Comparison of ENCODE assay signal across 9 cellular contexts in the genomic region with DNA sequence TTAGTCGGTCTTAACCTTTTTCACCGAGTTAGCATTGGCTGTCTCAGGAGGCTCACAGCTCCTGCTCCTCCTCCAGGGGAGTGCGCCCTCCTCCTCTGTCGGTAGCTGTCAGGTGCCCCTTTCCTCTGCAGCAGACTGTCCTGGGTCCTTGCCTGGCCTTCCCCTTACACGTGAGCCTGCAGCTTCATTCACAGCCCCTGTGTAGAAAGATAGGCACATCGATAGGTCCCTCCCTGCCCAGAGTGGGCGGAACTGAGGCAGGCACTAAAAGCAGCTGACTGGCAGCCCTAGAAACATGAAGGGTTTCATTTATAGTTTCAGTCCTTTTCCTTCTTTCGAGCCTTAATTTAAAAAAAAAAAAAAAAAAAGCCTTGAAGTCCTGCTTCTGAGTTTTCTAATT. TPM values are rescaled to one million over a fixed set of nuclear protein-coding genes. Genes with fewer than 3 reads are reported as not detected.
DNase-seq lines count a peak whose midpoint lies in the region; ATAC-seq and TF ChIP-seq lines count a peak whose summit lies in the region.
"Had no signal": no experiment of that assay in that cellular context is flagged by ENCODE, and none has a peak within 500 bp of the region (broad histone marks: within the 10 kb centered on the region; RNA-seq: fewer than 3 reads in every experiment).

No MANE protein-coding gene starts in this region.

- POLR2A ChIA-PET in OCI-LY7 (lab: Charles Lee): interaction anchor here (0.7 kb wide), 4 partner anchors 11 to 1024 kb away, joined by 3 to 5 read pairs (median 4); no protein-coding TSS in a partner anchor

- BruUV-seq in Calu3 (replicated peaks; lab: Mats Ljungman, UMichigan): no TSS peak
- BruUV-seq in OCI-LY7 (replicated peaks; lab: Mats Ljungman, UMichigan): no TSS peak

- H3K4me2 ChIP-seq in OCI-LY7 (ENCODE audit: low read length): no peak overlapping the region

- H3K9me3 Mint-ChIP-seq in Calu3 (ENCODE audit: low read depth, unreplicated experiment) (no peaks in the 10 kb centered on the region), immature natural killer cell (no peaks in the 10 kb centered on the region)

- intact Hi-C loops in Calu3 (cut with micrococcal nuclease; ENCODE audit: unreplicated experiment) (no loop called here), OCI-LY7 (cut with micrococcal nuclease; ENCODE audit: unreplicated experiment) (loop anchor here (10.0 kb wide), 1 partner anchor 546 kb away; no protein-coding TSS in a partner anchor)

- no peak for TF ChIP-seq POLR2A in erythroblast (IDR thresholded peaks at IDR 0.05; ENCODE audit: low read length)

- H3K27ac Mint-ChIP-seq in Calu3 (ENCODE audit: unreplicated experiment): no peak overlapping the region
- no peak overlapping the region for H3K27ac Mint-ChIP-seq in immature natural killer cell

- H3K36me3 Mint-ChIP-seq in Calu3 (ENCODE audit: insufficient read depth, unreplicated experiment): no peaks in the 10 kb centered on the region
- H3K36me3 Mint-ChIP-seq in immature natural killer cell: peaks cover 0 to 3% (median 0%) of the 10 kb centered on the region in 3 donors

- peak overlapping the region; percentile 21; the same call in 1 of the 2 replicates for H3K4me3 ChIP-seq in Jurkat, Clone E6-1 (ENCODE audit: low read length)
- no peak overlapping the region for H3K4me3 ChIP-seq in OCI-LY7 (ENCODE audit: low read depth, low read length, poor library complexity, severe bottlenecking)

- H3K27ac ChIP-seq in OCI-LY7 (ENCODE audit: low read depth, low read length, poor library complexity, severe bottlenecking): no peak overlapping the region
- H3K27ac ChIP-seq: parathyroid adenoma had no signal

- no peaks in the 10 kb centered on the region for H3K9me2 ChIP-seq in OCI-LY7 (ENCODE audit: insufficient read depth, low read length)

- H3K79me2 ChIP-seq in OCI-LY7 (ENCODE audit: insufficient read depth, low read depth, low read length): peaks cover 97% of the 10 kb centered on the region

- peaks cover 31% of the 10 kb centered on the region for H3K36me3 ChIP-seq in OCI-LY7 (ENCODE audit: insufficient read depth, low read length)

- no peak overlapping the region for H2AFZ ChIP-seq in OCI-LY7 (ENCODE audit: low read length)
- H2AFZ ChIP-seq: parathyroid adenoma had no signal

- ATAC-seq in GM19467 (IDR thresholded peaks at IDR 0.05; ENCODE audit: unreplicated experiment) (peak; percentile 36), HG02763 (IDR thresholded peaks at IDR 0.05; ENCODE audit: unreplicated experiment) (no peak)

- TF ChIP-seq CTCF in Calu3 (IDR thresholded peaks at IDR 0.05; ENCODE audit: unreplicated experiment): no peak
- no peak for TF ChIP-seq CTCF in OCI-LY7 (conservative IDR thresholded peaks at IDR 0.05; ENCODE audit: low read length)

- CTCF ChIA-PET in Calu3 (lab: Charles Lee): no interaction called here
- CTCF ChIA-PET in OCI-LY7 (lab: Charles Lee; ENCODE audit: unreplicated experiment): no interaction called here

- peaks cover 8% of the 10 kb centered on the region; the same call in 1 of the 2 replicates for H4K20me1 ChIP-seq in OCI-LY7 (ENCODE audit: insufficient read depth, low read length)

- no peaks in the 10 kb centered on the region for H3K9me3 ChIP-seq in OCI-LY7 (ENCODE audit: low read length)

- H3K4me1 ChIP-seq in OCI-LY7 (ENCODE audit: insufficient read depth, low read length, poor library complexity, severe bottlenecking): peaks cover 57% of the 10 kb centered on the region

- H3K4me1 Mint-ChIP-seq in Calu3 (ENCODE audit: low read depth, unreplicated experiment) (peaks cover 65% of the 10 kb centered on the region), immature natural killer cell (peaks cover 61 to 87% of the 10 kb centered on the region in 2 donors)

- H3K4me3 Mint-ChIP-seq in Calu3 (ENCODE audit: low read depth, unreplicated experiment) (no peak overlapping the region), immature natural killer cell (peak overlapping the region in 1 of 5 donors; percentile 40)

- DNase-seq in Calu3 (peak; percentile 13), erythroblast (lab: John Stamatoyannopoulos, UW) (peak; percentile 71 to 81), OCI-LY7 (ENCODE audit: low spot score) (no peak), immature natural killer cell (no peak), UCSD-AML1 (lab: John Stamatoyannopoulos, UW; ENCODE audit: unreplicated experiment) (no peak)
- no peak for DNase-seq in Jurkat, Clone E6-1 (ENCODE audit: low read depth, low spot score)

- H3K27me3 Mint-ChIP-seq in Calu3 (ENCODE audit: unreplicated experiment): no peaks in the 10 kb centered on the region
- H3K27me3 Mint-ChIP-seq in immature natural killer cell (ENCODE audit: low read depth in 3 of 3): peaks cover 0 to 2% (median 2%) of the 10 kb centered on the region in 3 donors

RNA-seq across cellular contexts. Expression of a gene that starts 17.2 kb away (rescaled TPM):
- 34.4 and 39.9 TPM in 2 replicates for total RNA-seq in Calu3 (2022)
- 34.9 TPM for polyA plus RNA-seq in Jurkat, Clone E6-1 (2012; ENCODE audit: insufficient read depth, insufficient read length)
- 39.0 and 41.1 TPM in 2 replicates for total RNA-seq in OCI-LY7 (2014; rRNA removed; shearing (Covaris generic))
- 46.1 and 53.5 TPM in 2 replicates for total RNA-seq in OCI-LY7 (2022)
- polyA plus RNA-seq in immature natural killer cell: 1 to 10 TPM in 1 of 3 donors, under 1 TPM in 2; 0.05 to 1.6 (median 0.84) TPM

Comparison
In these comparisons a context has a peak if more than half of its experiments do, and no peak if none do; other contexts are left out.
1. DNase-seq: peak in Calu3 (single experiment) and erythroblast (2 of 2); none in Jurkat, Clone E6-1 (single experiment), OCI-LY7 (single experiment), immature natural killer cell (0 of 3) and UCSD-AML1 (single experiment).